ENCODE assay signal across 15 cellular contexts in genomic region chr18:45416168-45416567, GRCh38.
DNase-seq lines count a peak whose midpoint lies in the region; ATAC-seq and TF ChIP-seq lines count a peak whose summit lies in the region.
"Had no signal": no experiment of that assay in that cellular context is flagged by ENCODE, and none has a peak within 500 bp of the region (broad histone marks: within the 10 kb centered on the region; RNA-seq: fewer than 3 reads in every experiment).

No MANE protein-coding gene starts in this region.

- H3K4me1 ChIP-seq in BE2C (no peaks in the 10 kb centered on the region), iPS-20b (ENCODE audit: insufficient read depth, low read length) (peaks cover 19% of the 10 kb centered on the region; the same call in 1 of the 2 replicates), spleen (no peaks in the 10 kb centered on the region)

- no peak overlapping the region for H3K27ac ChIP-seq in iPS-20b (ENCODE audit: low read length)
- H3K27ac ChIP-seq in RWPE1 = no peak overlapping the region
- no peak overlapping the region for H3K27ac ChIP-seq in spleen
- H3K27ac ChIP-seq: dorsolateral prefrontal cortex, SJSA1, skin epidermis had no signal

- CTCF ChIA-PET in RWPE1 (lab: Yijun Ruan, JAX) = no interaction called here

- H3K4me3 ChIP-seq in BE2C (ENCODE audit: low read depth, low read length) = no peak overlapping the region
- H3K4me3 ChIP-seq in iPS-20b (ENCODE audit: low read length) = peak overlapping the region; percentile 19; the same call in 1 of the 2 replicates
- H3K4me3 ChIP-seq in spleen = no peak overlapping the region
- H3K4me3 ChIP-seq: dorsolateral prefrontal cortex, SJSA1, skin epidermis had no signal

- 35 to 47% (median 45%) methylated on average over 5 of the region's 5 CpGs for WGBS in spleen, 5 donors

- DNase-seq in BE2C (peak; percentile 10), NCI-H1092 treated with DMSO at 0.1 percent for 48 hours (lab: John Stamatoyannopoulos, UW) (peak; percentile 99), NCI-H748 treated with DMSO at 0.1 percent for 48 hours (lab: John Stamatoyannopoulos, UW) (peak; percentile 98), osteocyte (ENCODE audit: extremely low spot score, unreplicated experiment) (no peak), RWPE1 (ENCODE audit: low spot score) (no peak), spleen (no peak)
- DNase-seq: activated CD4-positive, alpha-beta T cell treated with anti-CD3 and anti-CD28 coated beads for 4 hours; activated naive CD4-positive, alpha-beta T cell; MM.1S; stimulated activated CD8-positive, alpha-beta memory T cell treated with anti-CD3 and anti-CD28 coated beads, Interleukin-4, amount 100 ng/mL, for 48 hours had no signal

- H3K4me3 Mint-ChIP-seq in osteocyte (ENCODE audit: unreplicated experiment) = no peak overlapping the region

- H3K27me3 Mint-ChIP-seq in osteocyte (ENCODE audit: unreplicated experiment) = peaks cover 54% of the 10 kb centered on the region

- H3K9ac ChIP-seq in iPS-20b (ENCODE audit: low read depth, low read length) = no peak overlapping the region

- H3K36me3 Mint-ChIP-seq in osteocyte (ENCODE audit: unreplicated experiment) = no peaks in the 10 kb centered on the region

- H3K9me3 ChIP-seq in BE2C (no peaks in the 10 kb centered on the region), iPS-20b (ENCODE audit: insufficient read depth, low read depth, low read length) (no peaks in the 10 kb centered on the region), spleen (no peaks in the 10 kb centered on the region)
- H3K9me3 ChIP-seq: SJSA1 had no signal

- no peak overlapping the region for H3K27ac Mint-ChIP-seq in osteocyte (ENCODE audit: unreplicated experiment)

- POLR2A ChIA-PET in RWPE1 (lab: Yijun Ruan, JAX; ENCODE audit: low non-redundant PET) = no interaction called here

- ATAC-seq in HG03565 (IDR thresholded peaks at IDR 0.05; ENCODE audit: unreplicated experiment) = no peak

- TF ChIP-seq POLR2A in spleen (IDR thresholded peaks at IDR 0.05) = no peak

- H3K9me3 Mint-ChIP-seq in osteocyte (ENCODE audit: unreplicated experiment) = no peaks in the 10 kb centered on the region

- TF ChIP-seq CTCF in BE2C (IDR thresholded peaks at IDR 0.05; ENCODE audit: low read depth, low read length) (no peak), osteocyte (IDR thresholded peaks at IDR 0.05) (no peak), RWPE1 (conservative IDR thresholded peaks at IDR 0.05; ENCODE audit: low read depth) (no peak), spleen (IDR thresholded peaks at IDR 0.05 in 8 of 11, conservative IDR thresholded peaks at IDR 0.05 in 3 of 11) (no peak)

- H3K4me1 Mint-ChIP-seq in osteocyte (ENCODE audit: unreplicated experiment) = no peaks in the 10 kb centered on the region

- intact Hi-C loops in spleen (cut with DNase I; ENCODE audit: low total_unique reads) = no loop called here

- H3K36me3 ChIP-seq in BE2C = no peaks in the 10 kb centered on the region
- no peaks in the 10 kb centered on the region for H3K36me3 ChIP-seq in iPS-20b (ENCODE audit: insufficient read depth, low read depth, low read length)
- H3K36me3 ChIP-seq in spleen = no peaks in the 10 kb centered on the region
- H3K36me3 ChIP-seq: SJSA1 had no signal

- H3K27me3 ChIP-seq in BE2C (no peaks in the 10 kb centered on the region), iPS-20b (ENCODE audit: insufficient read depth, low read length) (no peaks in the 10 kb centered on the region), spleen (replicated peaks in 1 of 7) (no peaks in the 10 kb centered on the region)
- H3K27me3 ChIP-seq: SJSA1 had no signal

Comparison
In these comparisons a context has a peak if more than half of its experiments do, and no peak if none do; other contexts are left out.
1. DNase-seq: peak in BE2C (single experiment), NCI-H1092 treated with DMSO at 0.1 percent for 48 hours (single experiment) and NCI-H748 treated with DMSO at 0.1 percent for 48 hours (single experiment); none in osteocyte (single experiment), RWPE1 (single experiment) and spleen (single experiment).